In the genomic region with DNA sequence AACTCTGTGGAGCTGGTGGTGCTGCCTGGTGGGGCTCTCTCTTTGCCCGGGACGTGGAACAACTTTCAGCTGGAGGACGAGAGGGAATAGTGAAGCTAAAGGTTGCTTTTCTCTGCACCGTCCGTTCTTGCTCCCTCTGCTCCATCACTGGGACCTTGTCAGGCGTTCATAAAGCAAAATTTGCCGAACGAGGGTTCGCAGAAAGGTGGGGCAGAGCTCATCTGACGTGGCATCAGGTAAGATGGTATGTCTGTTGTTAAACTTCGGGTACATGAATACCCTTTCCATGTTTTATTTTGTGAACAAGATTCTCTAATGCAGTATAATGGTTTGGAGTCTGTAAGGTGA, we compare ENCODE assay signal across 8 cellular contexts. TPM values are rescaled to one million over a fixed set of nuclear protein-coding genes. Genes with fewer than 3 reads are reported as not detected.
DNase-seq lines count a peak whose midpoint lies in the region; ATAC-seq, FAIRE-seq and TF ChIP-seq lines count a peak whose summit lies in the region.

No MANE protein-coding gene starts in this region.

- H3K4me3 ChIP-seq in HUES48 (ENCODE audit: low read depth, low read length) (peak overlapping the region; percentile 83), K562 (peak overlapping the region; percentile 60), thoracic aorta (peak overlapping the region; percentile 84)

- TF ChIP-seq RAD21 in K562 (CRISPR knock-in tag; conservative IDR thresholded peaks at IDR 0.05 in 1 of 2, IDR thresholded peaks at IDR 0.05 in 1 of 2), result no peak

- no peak for DNase-seq in K562 (ENCODE audit: extremely low read depth in 1 of 4, low spot score in 3 of 4)
- DNase-seq in left lobe of liver (ENCODE audit: low spot score), result no peak
- no peak for DNase-seq in thoracic aorta (ENCODE audit: low spot score)
- DNase-seq in NOMO-1 treated with DMSO at 0.1 percent for 48 hours (lab: John Stamatoyannopoulos, UW; ENCODE audit: unreplicated experiment), result no peak
- DNase-seq in GOT3 (lab: John Stamatoyannopoulos, UW), result no peak
- no peak for DNase-seq in NCI-H510A (lab: John Stamatoyannopoulos, UW)

- no peak for ATAC-seq in K562
- peak; percentile 14 for ATAC-seq in left lobe of liver
- ATAC-seq in thoracic aorta (ENCODE audit: insufficient number of reproducible peaks, low FRiP score, low read depth), result peak; percentile 32

- H3K4me2 ChIP-seq in K562 (ENCODE audit: insufficient read depth, low read length), result peak overlapping the region; percentile 87

- H3K27ac ChIP-seq in C4-2B (peak overlapping the region; percentile 60), HUES48 (ENCODE audit: low read depth, low read length) (no peak overlapping the region), K562 (ENCODE audit: extremely low read depth, low read depth, low read length) (no peak overlapping the region), thoracic aorta (peak overlapping the region; percentile 67 to 73)

- H3K9ac ChIP-seq in HUES48 (ENCODE audit: low read depth, low read length) (no peak overlapping the region), K562 (ENCODE audit: insufficient read depth in 1 of 2, low read depth in 2 of 2, low read length in 2 of 2) (peak overlapping the region; percentile 77 to 94; a peak in 3 of 4 replicates)

- no TSS peak for BruUV-seq in K562 (replicated peaks; lab: Mats Ljungman, UMichigan)

- peaks cover 4% of the 10 kb centered on the region; the same call in 1 of the 2 replicates for H3K4me1 ChIP-seq in HUES48 (ENCODE audit: control insufficient read depth, insufficient read depth, low read length)
- peaks cover 4 to 6% of the 10 kb centered on the region in 2 experiments; a peak in 3 of 5 replicates for H3K4me1 ChIP-seq in K562 (replicated peaks in 1 of 2; ENCODE audit: control insufficient read depth in 2 of 2, insufficient read depth in 2 of 2, low read length in 2 of 2)
- H3K4me1 ChIP-seq in thoracic aorta (ENCODE audit: control insufficient read depth in 1 of 2, low read depth in 2 of 2), result peaks cover 14 to 15% of the 10 kb centered on the region in 2 donors

- in situ Hi-C loops in K562 (cut with MboI), result no loop called here

- H3K9me1 ChIP-seq in K562 (ENCODE audit: control insufficient read depth, insufficient read depth, low read length), result no peaks in the 10 kb centered on the region

- H3K27me3 ChIP-seq in HUES48 (ENCODE audit: control insufficient read depth, insufficient read depth, low read length) (no peaks in the 10 kb centered on the region), K562 (ENCODE audit: control insufficient read depth in 2 of 2, insufficient read depth in 2 of 2, low read length in 2 of 2) (no peaks in the 10 kb centered on the region; a peak in 1 of 5 replicates), thoracic aorta (replicated peaks; ENCODE audit: insufficient read depth) (no peaks in the 10 kb centered on the region)

- intact Hi-C loops in K562 (cut with micrococcal nuclease), result no loop called here

- H3K9me3 ChIP-seq in HUES48 (ENCODE audit: control insufficient read depth, insufficient read depth, low read length), result no peaks in the 10 kb centered on the region
- no peaks in the 10 kb centered on the region for H3K9me3 ChIP-seq in K562 (replicated peaks; ENCODE audit: control insufficient read depth, insufficient read depth, low read depth, low read length)
- H3K9me3 ChIP-seq in thoracic aorta, result no peaks in the 10 kb centered on the region

- no peak for TF ChIP-seq CTCF in C4-2B (conservative IDR thresholded peaks at IDR 0.05)
- no peak for TF ChIP-seq CTCF in K562 (IDR thresholded peaks at IDR 0.05 in 2 of 3, conservative IDR thresholded peaks at IDR 0.05 in 1 of 3; ENCODE audit: insufficient read depth in 2 of 3, low read depth in 1 of 3, low read length in 3 of 3)
- no peak for TF ChIP-seq CTCF in thoracic aorta (IDR thresholded peaks at IDR 0.05)

- POLR2A ChIA-PET in K562 (lab: Yijun Ruan, JAX), result interaction anchor here (0.8 kb wide), 1 partner anchor 20 kb away, joined by 6 read pairs; no protein-coding TSS in a partner anchor

- H4K20me1 ChIP-seq in K562 (replicated peaks; ENCODE audit: control insufficient read depth, insufficient read depth, low read length), result no peaks in the 10 kb centered on the region

- WGBS in K562 (ENCODE audit: insufficient coverage, low coverage, missing lambda C conversion rate), result 3% methylated on average over 11 of the region's 11 CpGs

- no peaks in the 10 kb centered on the region for H3K36me3 ChIP-seq in HUES48 (ENCODE audit: control insufficient read depth, insufficient read depth, low read length)
- no peaks in the 10 kb centered on the region for H3K36me3 ChIP-seq in K562 (ENCODE audit: control insufficient read depth, insufficient read depth, low read length)
- no peaks in the 10 kb centered on the region for H3K36me3 ChIP-seq in thoracic aorta

- no peaks in the 10 kb centered on the region for H3K79me2 ChIP-seq in K562 (ENCODE audit: control insufficient read depth, insufficient read depth, low read length)

- no peak for TF ChIP-seq POLR2A in K562 (conservative IDR thresholded peaks at IDR 0.05)

- no peak for TF ChIP-seq EP300 in K562 (IDR thresholded peaks at IDR 0.05; ENCODE audit: low read length)

- CTCF ChIA-PET in K562 (lab: Yijun Ruan, JAX; ENCODE audit: low intra/inter-chr PET ratio), result no interaction called here

- no peak for FAIRE-seq in K562 (lab: Jason Lieb, UNC)

- peak overlapping the region; percentile 95 for H2AFZ ChIP-seq in K562 (ENCODE audit: low read depth, low read length)

TF ChIP-seq in K562, 482 proteins besides CTCF, POLR2A, EP300 and RAD21:
- TF ChIP-seq PTRF (tag; IDR thresholded peaks at IDR 0.05) (no peak), NCOA6 (IDR thresholded peaks at IDR 0.05) (peak; percentile 38; the same call in 1 of the 2 replicates), IRF2 (CRISPR knock-in tag; IDR thresholded peaks at IDR 0.05) (no peak), FOXA1 (IDR thresholded peaks at IDR 0.05; ENCODE audit: borderline replicate concordance) (no peak), TRIM24 (IDR thresholded peaks at IDR 0.05) (0 out of 4 replicates have a peak, but pooled peaks of 1 of the 2 experiments have one; percentile 11), HDAC1 (IDR thresholded peaks at IDR 0.05) (0 out of 4 replicates have a peak, but pooled peaks of 1 of the 2 experiments have one; percentile 0), ETV5 (CRISPR knock-in tag; IDR thresholded peaks at IDR 0.05; ENCODE audit: low read depth) (0 out of 2 replicates have a peak, but pooled peaks have one; percentile 0)

RNA-seq across cellular contexts. Expression of a gene that starts 0.4 kb away (rescaled TPM):
- 3.9 and 7.5 TPM in 2 replicates for total RNA-seq in K562 (2011; cell fraction: chromatin; rRNA removed; ENCODE audit: low replicate concordance)
- total RNA-seq in K562 (2011; cell fraction: nucleolus; rRNA removed), result 2.0 and 3.7 TPM in 2 replicates
- total RNA-seq in K562 (2011; cell fraction: nucleoplasm; rRNA removed), result 4.2 TPM in 2 replicates
- total RNA-seq in K562 (2014; rRNA removed), result 1.3 and 2.4 TPM in 2 replicates
- total RNA-seq in K562 (2014; rRNA removed; fragmentation: Illumina TruSeq; extraction: Trizol), result 2.2 and 2.5 TPM in 2 replicates
- total RNA-seq in K562 (2015; rRNA removed; fragmentation: Illumina TruSeq; extraction: Trizol), result 2.3 and 2.4 TPM in 2 replicates
- 2.1 and 3.1 TPM in 2 replicates for total RNA-seq in K562 (2021)
- 1.6 and 3.3 TPM in 2 replicates for polyA plus RNA-seq in K562 (2011; rRNA removed)
- polyA plus RNA-seq in K562 (2011; cell fraction: cytosol; rRNA removed), result 0.48 and 0.80 TPM in 2 replicates
- polyA plus RNA-seq in K562 (2011; cell fraction: nucleus; rRNA removed), result 2.0 TPM in 2 replicates
- 1.3 and 2.5 TPM in 2 replicates for polyA plus RNA-seq in K562 (2012)
- polyA plus RNA-seq in K562 (2014; fragmentation: Illumina TruSeq; extraction: Trizol), result 2.0 and 2.2 TPM in 2 replicates
- 1 to 10 TPM in 1 of 2 experiments, under 1 TPM in 1; 0.77 to 1.4 TPM for polyA plus RNA-seq in K562 (2014; fragmentation: Nextera tagmentation; extraction: Ambion mirVana)
- 3.0 and 3.7 TPM in 2 replicates for polyA plus RNA-seq in K562 (2014; rRNA removed)
- 3.2 and 4.3 TPM in 2 replicates for polyA minus RNA-seq in K562 (2011; rRNA and poly(A)+ RNA removed)
- polyA minus RNA-seq in K562 (2011; cell fraction: cytosol; rRNA and poly(A)+ RNA removed), result 1.7 and 2.5 TPM in 2 replicates
- polyA minus RNA-seq in K562 (2011; cell fraction: nucleus; rRNA and poly(A)+ RNA removed), result 3.4 and 8.1 TPM in 2 replicates
- total RNA-seq in left lobe of liver, result 6.3 TPM
- 10 to 100 TPM; 23.0 to 28.6 TPM for total RNA-seq in thoracic aorta

RNA-seq across cellular contexts. Expression of a gene that starts 20.6 kb away (rescaled TPM):
- 23.8 and 53.6 TPM in 2 replicates for total RNA-seq in K562 (2011; cell fraction: chromatin; rRNA removed; ENCODE audit: low replicate concordance)
- 16.1 and 17.7 TPM in 2 replicates for total RNA-seq in K562 (2011; cell fraction: nucleolus; rRNA removed)
- total RNA-seq in K562 (2011; cell fraction: nucleoplasm; rRNA removed), result 25.6 and 35.3 TPM in 2 replicates
- total RNA-seq in K562 (2014; rRNA removed), result 34.0 and 35.6 TPM in 2 replicates
- 33.4 and 36.6 TPM in 2 replicates for total RNA-seq in K562 (2014; rRNA removed; fragmentation: Illumina TruSeq; extraction: Trizol)
- total RNA-seq in K562 (2015; rRNA removed; fragmentation: Illumina TruSeq; extraction: Trizol), result 33.0 and 35.2 TPM in 2 replicates
- total RNA-seq in K562 (2021), result 17.5 and 19.3 TPM in 2 replicates
- polyA plus RNA-seq in K562 (2011; rRNA removed), result 35.0 and 36.0 TPM in 2 replicates
- polyA plus RNA-seq in K562 (2011; cell fraction: cytosol; rRNA removed), result 15.8 and 21.0 TPM in 2 replicates
- 26.4 and 38.1 TPM in 2 replicates for polyA plus RNA-seq in K562 (2011; cell fraction: nucleus; rRNA removed)
- 23.7 and 24.2 TPM in 2 replicates for polyA plus RNA-seq in K562 (2012)
- 36.9 and 44.8 TPM in 2 replicates for polyA plus RNA-seq in K562 (2014; fragmentation: Illumina TruSeq; extraction: Trizol)
- 10 to 100 TPM; 10.7 to 11.1 TPM for polyA plus RNA-seq in K562 (2014; fragmentation: Nextera tagmentation; extraction: Ambion mirVana)
- polyA plus RNA-seq in K562 (2014; rRNA removed), result 28.5 and 29.5 TPM in 2 replicates
- 27.3 and 37.1 TPM in 2 replicates for polyA minus RNA-seq in K562 (2011; rRNA and poly(A)+ RNA removed)
- polyA minus RNA-seq in K562 (2011; cell fraction: cytosol; rRNA and poly(A)+ RNA removed), result 10.5 and 11.0 TPM in 2 replicates
- 12.9 and 25.1 TPM in 2 replicates for polyA minus RNA-seq in K562 (2011; cell fraction: nucleus; rRNA and poly(A)+ RNA removed)
- 4.6 TPM for total RNA-seq in left lobe of liver
- total RNA-seq in thoracic aorta, result 10 to 100 TPM in 1 of 2 donors, 1 to 10 TPM in 1; 7.6 to 17.0 TPM

Comparison
In these comparisons a context has a peak if more than half of its experiments do, and no peak if none do; other contexts are left out.
1. H3K27ac ChIP-seq: peak in C4-2B (single experiment) and thoracic aorta (2 of 2); none in HUES48 (single experiment) and K562 (single experiment).
2. Peak in every context shown above with its lines, with median percentiles within 50 percentile points of each other: H3K4me3 ChIP-seq.